Comparison of ENCODE assay signal across 27 cellular contexts in the genomic region with DNA sequence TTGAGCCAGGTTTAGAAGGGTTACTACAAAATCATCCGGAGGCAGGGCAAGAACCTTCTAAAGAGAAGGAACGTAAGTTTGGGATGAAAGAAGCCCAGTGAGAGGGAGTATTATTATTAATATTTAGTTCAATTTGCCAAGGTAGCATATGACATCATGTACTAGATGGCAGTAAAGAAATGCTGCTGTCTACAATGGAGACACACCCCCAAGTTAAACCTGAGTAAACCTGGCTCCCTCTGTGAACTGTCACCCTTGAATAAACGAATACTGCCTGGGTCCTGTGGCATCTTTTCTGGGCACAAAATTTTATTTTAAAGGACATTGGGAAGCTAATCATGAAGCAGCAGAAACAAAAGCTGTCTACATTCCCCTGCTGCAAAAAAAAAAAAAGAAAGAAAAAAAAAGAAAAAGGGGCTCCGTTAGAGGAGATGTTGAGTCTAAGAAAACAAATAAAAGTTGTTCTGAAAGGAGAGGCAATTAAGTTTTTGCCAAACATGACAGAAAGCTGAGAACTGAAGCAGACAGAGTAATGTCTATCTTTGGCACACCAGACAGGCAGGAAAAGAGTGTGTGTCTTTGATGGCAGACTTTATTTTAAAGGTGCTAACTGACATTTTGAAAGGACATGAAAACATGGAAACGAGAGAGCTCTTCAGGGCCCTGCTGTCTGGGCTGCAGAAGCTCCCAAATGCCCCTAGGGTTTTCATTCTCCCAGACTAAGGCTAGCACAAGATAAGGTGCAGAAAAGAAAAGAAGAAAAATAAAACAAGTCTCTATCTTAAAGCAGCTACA.
"Had no signal": no experiment of that assay in that cellular context is flagged by ENCODE, and none has a peak within 500 bp of the region (broad histone marks: within the 10 kb centered on the region; RNA-seq: fewer than 3 reads in every experiment).

No MANE protein-coding gene starts in this region.

- H3K36me3 ChIP-seq: breast epithelium, left lung, right lobe of liver, stomach, suprapubic skin, tibial nerve had no signal

- H3K9me3 ChIP-seq: right lobe of liver, suprapubic skin had no signal

- H3K27ac ChIP-seq: breast epithelium, coronary artery, epithelial cell of prostate, left lung, right lobe of liver, skin epidermis, stomach, suprapubic skin, tibial nerve had no signal

- DNase-seq: activated B cell treated with CpG ODN at 0.5 μM for 24 hours; activated CD4-positive, alpha-beta T cell treated with anti-CD3 and anti-CD28 coated beads for 36 hours; activated CD4-positive, alpha-beta T cell treated with anti-CD3 and anti-CD28 coated beads, Interleukin-2, amount 50 U/mL, for 4 hours; activated CD8-positive, alpha-beta memory T cell treated with anti-CD3 and anti-CD28 coated beads for 24 hours; activated CD8-positive, alpha-beta memory T cell treated with anti-CD3 and anti-CD28 coated beads, Interleukin-2, amount 50 U/mL, for 4 hours; activated naive CD4-positive, alpha-beta T cell; activated naive CD8-positive, alpha-beta T cell treated with anti-CD3 and anti-CD28 coated beads for 36 hours; activated T-cell treated with anti-CD3 and anti-CD28 coated beads, Interleukin-2, amount 50 U/mL, for 24 hours; cerebellar nuclear complex; left lung; mammary epithelial cell; midbrain; posterior cingulate gyrus; right lobe of liver; stimulated activated CD4-positive, alpha-beta T cell treated with anti-CD3 and anti-CD28 coated beads, Interleukin-2, amount 100 ng/mL, for 24 hours; stomach had no signal

- H3K4me1 ChIP-seq: breast epithelium, left lung, right lobe of liver, stomach, suprapubic skin had no signal

- H3K27me3 ChIP-seq: breast epithelium, left lung, right lobe of liver, stomach, suprapubic skin, tibial nerve had no signal

- H3K4me3 ChIP-seq: breast epithelium, coronary artery, left lung, right lobe of liver, skin epidermis, stomach, suprapubic skin, tibial nerve had no signal

- FAIRE-seq: astrocyte, keratinocyte had no signal

- ATAC-seq: activated CD4-positive, alpha-beta T cell treated with anti-CD3 and anti-CD28 coated beads for 36 hours; activated T-helper 17 cell treated with anti-CD3 and anti-CD28 coated beads, Interleukin-2, amount 50 U/mL, for 72 hours; left lung; natural killer cell treated with Interleukin-12 subunit alpha and Interleukin-12 subunit beta and Interleukin-15 and Interleukin-18, amount 100 ng/mL, for 72 hours; right lobe of liver; stimulated activated memory B cell treated with anti-CD40 and anti-IgM and Interleukin-4, amounts not matched to agents 10 μg/mL and 1 μg/mL and 100 μg/mL, for 72 hours had no signal
